In the genomic region with DNA sequence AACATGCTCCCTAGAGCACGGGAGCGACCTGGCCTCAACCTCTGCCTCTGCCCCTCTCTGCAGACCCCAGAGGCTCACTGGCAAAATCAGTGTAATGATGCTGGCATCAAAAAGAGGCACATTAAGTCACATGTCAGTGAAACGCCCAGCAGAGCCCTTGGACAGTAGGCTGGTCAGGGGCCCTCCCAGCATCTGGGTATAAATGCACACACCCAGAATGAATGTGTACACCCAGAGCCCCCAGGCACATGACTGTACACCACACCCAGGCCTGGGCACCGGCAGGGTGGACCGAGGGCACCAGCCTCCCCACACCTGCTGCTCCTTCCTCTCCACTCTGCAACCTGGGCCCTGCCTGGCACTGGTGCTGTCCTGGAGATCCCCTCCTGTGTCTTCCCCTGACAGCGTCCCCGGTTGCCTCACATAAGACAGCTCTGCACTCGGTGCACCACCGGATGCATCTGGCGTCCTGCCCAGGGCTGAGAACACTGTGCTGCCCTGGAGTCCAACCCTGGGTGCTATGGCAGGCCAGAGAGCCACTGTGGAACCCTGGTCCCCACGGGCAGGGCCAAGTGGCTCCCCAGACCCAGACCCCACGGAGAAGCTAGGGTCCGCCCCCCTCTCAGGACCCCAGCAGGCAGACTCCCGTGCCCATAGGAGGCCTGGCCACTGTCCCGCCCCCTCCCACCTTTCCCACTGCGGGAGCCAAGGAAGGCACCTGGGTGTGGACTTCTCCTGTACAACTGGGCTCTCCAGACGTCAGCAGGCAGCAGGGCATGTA, we compare ENCODE assay signal across 1 cellular context.
TF ChIP-seq lines count a peak whose summit lies in the region.

No MANE protein-coding gene starts in this region.

TF ChIP-seq in H1, 55 proteins besides CTCF, POLR2A, EP300 and RAD21:
- no peak for TF ChIP-seq POLR2AphosphoS5 (IDR thresholded peaks at IDR 0.05; ENCODE audit: low read depth, low read length)
- TF ChIP-seq SIN3A (conservative IDR thresholded peaks at IDR 0.05 in 1 of 2, IDR thresholded peaks at IDR 0.05 in 1 of 2; ENCODE audit: low read depth in 1 of 2, low read length in 2 of 2): no peak
TF ChIP-seq in H1: peak in this region for 0.
